ENCODE assay signal across 3 cellular contexts in genomic region chr17:19523690-19524089, GRCh38.
TF ChIP-seq lines count a peak whose summit lies in the region.

No MANE protein-coding gene starts in this region.

TF ChIP-seq in HepG2, 621 proteins besides CTCF, POLR2A, EP300 and RAD21:
- TF ChIP-seq RNF219 (CRISPR knock-in tag; IDR thresholded peaks at IDR 0.05) (no peak), RFXANK (CRISPR knock-in tag; IDR thresholded peaks at IDR 0.05) (no peak), MNT (IDR thresholded peaks at IDR 0.05) (peak; percentile 91)

TF ChIP-seq in HEK293T, 16 proteins besides CTCF, POLR2A, EP300 and RAD21:
- TF ChIP-seq ELF4 (IDR thresholded peaks at IDR 0.05) (no peak), FOXK2 (IDR thresholded peaks at IDR 0.05) (no peak), L3MBTL2 (conservative IDR thresholded peaks at IDR 0.05) (peak; percentile 59), HDGF (IDR thresholded peaks at IDR 0.05; ENCODE audit: borderline replicate concordance) (no peak), NFRKB (IDR thresholded peaks at IDR 0.05) (no peak)

TF ChIP-seq in H1, 55 proteins besides CTCF, POLR2A, EP300 and RAD21:
- TF ChIP-seq EGR1 (IDR thresholded peaks at IDR 0.05; ENCODE audit: borderline replicate concordance, low read depth, low read length) (no peak), CBX5 (IDR thresholded peaks at IDR 0.05; ENCODE audit: low read depth, low read length) (no peak), CBX8 (IDR thresholded peaks at IDR 0.05; ENCODE audit: borderline replicate concordance, low read depth, low read length) (no peak), CREB1 (IDR thresholded peaks at IDR 0.05) (no peak), CHD7 (IDR thresholded peaks at IDR 0.05; ENCODE audit: insufficient replicate concordance, low read length) (no peak), PHF8 (conservative IDR thresholded peaks at IDR 0.05; ENCODE audit: low read depth, low read length) (no peak), HDAC6 (IDR thresholded peaks at IDR 0.05; ENCODE audit: low read depth, low read length) (no peak), CHD2 (IDR thresholded peaks at IDR 0.05; ENCODE audit: low read length) (no peak), SP2 (IDR thresholded peaks at IDR 0.05; ENCODE audit: low read length) (no peak), TEAD4 (IDR thresholded peaks at IDR 0.05; ENCODE audit: low read depth, low read length) (no peak), RNF2 (IDR thresholded peaks at IDR 0.05; ENCODE audit: borderline replicate concordance, low read depth, low read length, missing control alignments, poor library complexity, severe bottlenecking) (no peak), HDAC2 (IDR thresholded peaks at IDR 0.05; ENCODE audit: borderline replicate concordance in 1 of 2, low read depth in 2 of 2, low read length in 2 of 2) (no peak), MAFK (IDR thresholded peaks at IDR 0.05; ENCODE audit: low read depth, low read length) (no peak)
